In genomic region chr2:71719520-71720282, GRCh38 we compare ENCODE assay signal across 21 cellular contexts.
DNase-seq lines count a peak whose midpoint lies in the region; ATAC-seq and TF ChIP-seq lines count a peak whose summit lies in the region.
"Had no signal": no experiment of that assay in that cellular context is flagged by ENCODE, and none has a peak within 500 bp of the region (broad histone marks: within the 10 kb centered on the region; RNA-seq: fewer than 3 reads in every experiment).

No MANE protein-coding gene starts in this region.

- intact Hi-C loops in tibial artery (cut with DNase I; ENCODE audit: low total_unique reads), result no loop called here

- no peak for ATAC-seq in HG02642 (IDR thresholded peaks at IDR 0.05; ENCODE audit: poor library complexity, unreplicated experiment)

- no peak overlapping the region for H3K4me3 Mint-ChIP-seq in osteocyte (ENCODE audit: unreplicated experiment)
- H3K4me3 Mint-ChIP-seq: B cell; CD4-positive, alpha-beta memory T cell had no signal

- H3K36me3 ChIP-seq in adipocyte (ENCODE audit: control insufficient read depth, insufficient read depth, low read length, severe bottlenecking) (no peaks in the 10 kb centered on the region), tibial artery (no peaks in the 10 kb centered on the region)
- H3K36me3 ChIP-seq: HAP-1 had no signal

- peak; percentile 42 for DNase-seq in activated effector memory CD4-positive, alpha-beta T cell treated with anti-CD3 and anti-CD28 coated beads, Interleukin-2, amount 50 U/mL, for 16 hours
- DNase-seq in activated effector memory CD4-positive, alpha-beta T cell treated with Interleukin-2 at 50 U/mL for 16 hours, result no peak
- no peak for DNase-seq in adipocyte (ENCODE audit: low read depth)
- DNase-seq in osteocyte (ENCODE audit: extremely low spot score, unreplicated experiment), result no peak
- DNase-seq in tibial artery, result no peak
- DNase-seq in NCI-H1417 (lab: John Stamatoyannopoulos, UW), result no peak
- DNase-seq in NCI-H1105 treated with DMSO at 0.1 percent for 48 hours (lab: John Stamatoyannopoulos, UW), result no peak
- DNase-seq: Calu3; CD4-positive, alpha-beta memory T cell; DMS79 treated with DMSO at 0.1 percent for 48 hours; KBM-7; NCI-H1436 treated with DMSO at 0.1 percent for 48 hours; NCI-H2029 treated with DMSO at 0.1 percent for 48 hours; NCI-H2171 treated with DMSO at 0.1 percent for 48 hours; NCI-H748 treated with DMSO at 0.1 percent for 48 hours; OCI-M1; RPMI8226 had no signal

- H3K4me1 ChIP-seq in adipocyte (ENCODE audit: control insufficient read depth, insufficient read depth, low read length) (peaks cover 64% of the 10 kb centered on the region), tibial artery (peaks cover 8 to 77% (median 65%) of the 10 kb centered on the region in 4 donors)
- H3K4me1 ChIP-seq: HAP-1 had no signal

- H3K36me3 Mint-ChIP-seq in osteocyte (ENCODE audit: unreplicated experiment), result no peaks in the 10 kb centered on the region
- H3K36me3 Mint-ChIP-seq: CD4-positive, alpha-beta memory T cell had no signal

- H3K9me3 ChIP-seq in adipocyte (ENCODE audit: control insufficient read depth, low read length) (peaks cover 5% of the 10 kb centered on the region), tibial artery (peaks cover 0 to under 1% (median 0%) of the 10 kb centered on the region in 3 donors)
- H3K9me3 ChIP-seq: HAP-1 had no signal

- H3K4me3 ChIP-seq in adipocyte (ENCODE audit: low read length) (peak overlapping the region; percentile 31), tibial artery (no peak overlapping the region)
- H3K4me3 ChIP-seq: HAP-1 had no signal

- peak overlapping the region; percentile 57 to 69 for H3K27ac ChIP-seq in tibial artery
- H3K27ac ChIP-seq: 22Rv1 had no signal

- H3K27ac Mint-ChIP-seq in osteocyte (ENCODE audit: unreplicated experiment), result peak overlapping the region; percentile 85
- H3K27ac Mint-ChIP-seq: B cell; CD4-positive, alpha-beta memory T cell had no signal

- peaks cover 47% of the 10 kb centered on the region for H3K4me1 Mint-ChIP-seq in osteocyte (ENCODE audit: unreplicated experiment)
- H3K4me1 Mint-ChIP-seq: B cell; CD4-positive, alpha-beta memory T cell had no signal

- no peaks in the 10 kb centered on the region for H3K9me3 Mint-ChIP-seq in osteocyte (ENCODE audit: unreplicated experiment)

- peak overlapping the region; percentile 76 for H3K9ac ChIP-seq in adipocyte (ENCODE audit: low read length)

- no peaks in the 10 kb centered on the region for H3K27me3 Mint-ChIP-seq in osteocyte (ENCODE audit: unreplicated experiment)
- H3K27me3 Mint-ChIP-seq: B cell had no signal

- no peak for TF ChIP-seq CTCF in osteocyte (IDR thresholded peaks at IDR 0.05)
- no peak for TF ChIP-seq CTCF in tibial artery (IDR thresholded peaks at IDR 0.05)

- H3K27me3 ChIP-seq in adipocyte (replicated peaks; ENCODE audit: control insufficient read depth, insufficient read depth, low read length) (no peaks in the 10 kb centered on the region), tibial artery (no peaks in the 10 kb centered on the region)
